3 cellular contexts compared by ENCODE assay signal in the genomic region with DNA sequence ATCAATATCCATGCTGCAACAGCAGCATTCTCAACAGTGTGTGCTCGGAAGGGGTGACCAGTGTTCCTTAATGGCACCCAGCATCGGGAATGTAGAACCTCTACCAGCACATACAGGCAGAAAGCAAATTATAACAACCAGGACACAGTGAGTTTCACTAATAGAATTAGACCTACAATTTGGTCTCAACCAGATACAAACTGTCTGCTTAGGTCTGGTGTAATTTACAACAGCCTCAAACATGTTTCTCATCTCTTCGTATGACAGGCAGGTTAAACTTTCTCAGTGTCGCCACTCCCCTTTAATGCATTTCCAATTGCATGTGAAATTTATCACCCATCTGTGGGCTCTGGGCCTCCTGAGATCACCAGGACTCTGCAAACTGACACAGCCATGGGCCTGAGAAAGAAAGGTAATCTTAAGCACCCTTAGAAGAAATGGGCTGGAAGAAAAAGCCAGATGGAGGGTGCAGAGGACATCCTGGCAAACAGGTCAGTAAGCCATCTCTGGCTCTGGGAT.
TF ChIP-seq lines count a peak whose summit lies in the region.

No MANE protein-coding gene starts in this region.

TF ChIP-seq in liver, 16 proteins besides CTCF, POLR2A, EP300 and RAD21:
- TF ChIP-seq, protein P1, sequence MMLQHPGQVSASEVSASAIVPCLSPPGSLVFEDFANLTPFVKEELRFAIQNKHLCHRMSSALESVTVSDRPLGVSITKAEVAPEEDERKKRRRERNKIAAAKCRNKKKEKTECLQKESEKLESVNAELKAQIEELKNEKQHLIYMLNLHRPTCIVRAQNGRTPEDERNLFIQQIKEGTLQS (IDR thresholded peaks at IDR 0.05) = no peak
- TF ChIP-seq YY1 (IDR thresholded peaks at IDR 0.05) = no peak
- no peak for TF ChIP-seq HNF4A (conservative IDR thresholded peaks at IDR 0.05)
- TF ChIP-seq EGR1 (IDR thresholded peaks at IDR 0.05; ENCODE audit: low read depth in 2 of 2) = no peak
- TF ChIP-seq GABPA (IDR thresholded peaks at IDR 0.05 in 1 of 2, conservative IDR thresholded peaks at IDR 0.05 in 1 of 2) = no peak
- TF ChIP-seq HNF4G (IDR thresholded peaks at IDR 0.05) = no peak
- TF ChIP-seq JUND (IDR thresholded peaks at IDR 0.05) = no peak
- TF ChIP-seq FOXA1 (IDR thresholded peaks at IDR 0.05) = no peak
- TF ChIP-seq TAF1 (conservative IDR thresholded peaks at IDR 0.05) = no peak
- TF ChIP-seq, protein P2, sequence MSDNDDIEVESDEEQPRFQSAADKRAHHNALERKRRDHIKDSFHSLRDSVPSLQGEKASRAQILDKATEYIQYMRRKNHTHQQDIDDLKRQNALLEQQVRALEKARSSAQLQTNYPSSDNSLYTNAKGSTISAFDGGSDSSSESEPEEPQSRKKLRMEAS (IDR thresholded peaks at IDR 0.05) = no peak
- TF ChIP-seq, protein P3, sequence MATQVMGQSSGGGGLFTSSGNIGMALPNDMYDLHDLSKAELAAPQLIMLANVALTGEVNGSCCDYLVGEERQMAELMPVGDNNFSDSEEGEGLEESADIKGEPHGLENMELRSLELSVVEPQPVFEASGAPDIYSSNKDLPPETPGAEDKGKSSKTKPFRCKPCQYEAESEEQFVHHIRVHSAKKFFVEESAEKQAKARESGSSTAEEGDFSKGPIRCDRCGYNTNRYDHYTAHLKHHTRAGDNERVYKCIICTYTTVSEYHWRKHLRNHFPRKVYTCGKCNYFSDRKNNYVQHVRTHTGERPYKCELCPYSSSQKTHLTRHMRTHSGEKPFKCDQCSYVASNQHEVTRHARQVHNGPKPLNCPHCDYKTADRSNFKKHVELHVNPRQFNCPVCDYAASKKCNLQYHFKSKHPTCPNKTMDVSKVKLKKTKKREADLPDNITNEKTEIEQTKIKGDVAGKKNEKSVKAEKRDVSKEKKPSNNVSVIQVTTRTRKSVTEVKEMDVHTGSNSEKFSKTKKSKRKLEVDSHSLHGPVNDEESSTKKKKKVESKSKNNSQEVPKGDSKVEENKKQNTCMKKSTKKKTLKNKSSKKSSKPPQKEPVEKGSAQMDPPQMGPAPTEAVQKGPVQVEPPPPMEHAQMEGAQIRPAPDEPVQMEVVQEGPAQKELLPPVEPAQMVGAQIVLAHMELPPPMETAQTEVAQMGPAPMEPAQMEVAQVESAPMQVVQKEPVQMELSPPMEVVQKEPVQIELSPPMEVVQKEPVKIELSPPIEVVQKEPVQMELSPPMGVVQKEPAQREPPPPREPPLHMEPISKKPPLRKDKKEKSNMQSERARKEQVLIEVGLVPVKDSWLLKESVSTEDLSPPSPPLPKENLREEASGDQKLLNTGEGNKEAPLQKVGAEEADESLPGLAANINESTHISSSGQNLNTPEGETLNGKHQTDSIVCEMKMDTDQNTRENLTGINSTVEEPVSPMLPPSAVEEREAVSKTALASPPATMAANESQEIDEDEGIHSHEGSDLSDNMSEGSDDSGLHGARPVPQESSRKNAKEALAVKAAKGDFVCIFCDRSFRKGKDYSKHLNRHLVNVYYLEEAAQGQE (IDR thresholded peaks at IDR 0.05) = no peak
- TF ChIP-seq, protein P4, sequence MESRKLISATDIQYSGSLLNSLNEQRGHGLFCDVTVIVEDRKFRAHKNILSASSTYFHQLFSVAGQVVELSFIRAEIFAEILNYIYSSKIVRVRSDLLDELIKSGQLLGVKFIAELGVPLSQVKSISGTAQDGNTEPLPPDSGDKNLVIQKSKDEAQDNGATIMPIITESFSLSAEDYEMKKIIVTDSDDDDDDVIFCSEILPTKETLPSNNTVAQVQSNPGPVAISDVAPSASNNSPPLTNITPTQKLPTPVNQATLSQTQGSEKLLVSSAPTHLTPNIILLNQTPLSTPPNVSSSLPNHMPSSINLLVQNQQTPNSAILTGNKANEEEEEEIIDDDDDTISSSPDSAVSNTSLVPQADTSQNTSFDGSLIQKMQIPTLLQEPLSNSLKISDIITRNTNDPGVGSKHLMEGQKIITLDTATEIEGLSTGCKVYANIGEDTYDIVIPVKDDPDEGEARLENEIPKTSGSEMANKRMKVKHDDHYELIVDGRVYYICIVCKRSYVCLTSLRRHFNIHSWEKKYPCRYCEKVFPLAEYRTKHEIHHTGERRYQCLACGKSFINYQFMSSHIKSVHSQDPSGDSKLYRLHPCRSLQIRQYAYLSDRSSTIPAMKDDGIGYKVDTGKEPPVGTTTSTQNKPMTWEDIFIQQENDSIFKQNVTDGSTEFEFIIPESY (IDR thresholded peaks at IDR 0.05) = no peak
- no peak for TF ChIP-seq NR2F2 (IDR thresholded peaks at IDR 0.05)
- no peak for TF ChIP-seq SP1 (IDR thresholded peaks at IDR 0.05)
TF ChIP-seq in liver: peak in this region for 0.

TF ChIP-seq in HepG2, 621 proteins besides CTCF, POLR2A, EP300 and RAD21 (continued from another document):
- TF ChIP-seq, protein P5, sequence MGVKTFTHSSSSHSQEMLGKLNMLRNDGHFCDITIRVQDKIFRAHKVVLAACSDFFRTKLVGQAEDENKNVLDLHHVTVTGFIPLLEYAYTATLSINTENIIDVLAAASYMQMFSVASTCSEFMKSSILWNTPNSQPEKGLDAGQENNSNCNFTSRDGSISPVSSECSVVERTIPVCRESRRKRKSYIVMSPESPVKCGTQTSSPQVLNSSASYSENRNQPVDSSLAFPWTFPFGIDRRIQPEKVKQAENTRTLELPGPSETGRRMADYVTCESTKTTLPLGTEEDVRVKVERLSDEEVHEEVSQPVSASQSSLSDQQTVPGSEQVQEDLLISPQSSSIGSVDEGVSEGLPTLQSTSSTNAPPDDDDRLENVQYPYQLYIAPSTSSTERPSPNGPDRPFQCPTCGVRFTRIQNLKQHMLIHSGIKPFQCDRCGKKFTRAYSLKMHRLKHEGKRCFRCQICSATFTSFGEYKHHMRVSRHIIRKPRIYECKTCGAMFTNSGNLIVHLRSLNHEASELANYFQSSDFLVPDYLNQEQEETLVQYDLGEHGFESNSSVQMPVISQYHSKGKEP (CRISPR knock-in tag; IDR thresholded peaks at IDR 0.05) = no peak

TF ChIP-seq in SK-N-SH, 30 proteins besides CTCF, POLR2A, EP300 and RAD21 (continued from another document):
- TF ChIP-seq GATA2 (CRISPR knock-in tag; IDR thresholded peaks at IDR 0.05) = no peak; the same call in none of the 2 replicates
TF ChIP-seq in SK-N-SH: peak in this region for 3.
